Comparison of ENCODE assay signal across 8 cellular contexts in the genomic region with DNA sequence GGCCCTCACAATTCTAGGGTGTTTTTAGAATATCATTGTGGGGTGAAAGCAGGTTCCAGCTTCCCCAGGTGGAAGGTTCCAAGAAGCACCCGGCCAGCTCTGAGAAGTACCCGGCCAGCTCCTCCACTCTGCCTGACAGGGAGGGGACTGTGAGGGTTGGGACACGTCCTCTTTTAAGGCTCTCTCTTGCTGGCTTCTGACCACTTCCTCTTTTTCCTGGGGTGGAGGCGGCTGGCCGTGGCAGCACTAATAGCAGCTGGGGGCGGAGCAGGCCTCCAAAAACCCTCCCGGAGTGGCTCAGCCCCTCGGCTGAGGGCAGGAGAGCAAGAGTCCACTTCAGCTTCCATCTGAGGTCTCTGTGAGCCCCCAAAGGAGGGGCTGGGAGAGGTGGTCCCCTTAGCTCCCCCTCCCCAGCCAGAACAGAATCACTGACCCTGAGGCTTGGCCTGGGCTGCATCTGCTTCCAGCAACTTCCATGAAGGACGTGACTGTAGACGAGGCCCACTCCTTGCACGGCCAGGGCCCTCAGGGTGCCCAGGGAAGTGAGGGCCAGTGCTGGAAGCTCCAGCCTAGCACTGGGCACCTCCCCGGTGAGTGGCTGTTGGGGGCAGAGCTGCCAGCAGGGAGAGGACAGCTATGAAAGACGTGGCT. TPM values are rescaled to one million over a fixed set of nuclear protein-coding genes. Genes with fewer than 3 reads are reported as not detected.
A peak's percentile ranks its signal among the peaks of the same experiment; 100 is the strongest.
DNase-seq lines count a peak whose midpoint lies in the region; ATAC-seq, FAIRE-seq and TF ChIP-seq lines count a peak whose summit lies in the region.

No MANE protein-coding gene starts in this region.

- intact Hi-C loops in psoas muscle (cut with DNase I), result no loop called here

- H3K27me3 Mint-ChIP-seq in endodermal cell (ENCODE audit: insufficient read depth), result no peaks in the 10 kb centered on the region

- TF ChIP-seq CTCF in endodermal cell (conservative IDR thresholded peaks at IDR 0.05) (no peak), psoas muscle (IDR thresholded peaks at IDR 0.05) (no peak)

- no peaks in the 10 kb centered on the region for H3K36me3 Mint-ChIP-seq in endodermal cell (ENCODE audit: low read depth)

- TF ChIP-seq POLR2A in H54 (IDR thresholded peaks at IDR 0.05; ENCODE audit: low read depth, low read length), result peak; percentile 20; the same call in 1 of the 2 replicates

- H3K9me3 ChIP-seq in endodermal cell (ENCODE audit: control insufficient read depth, low read length) (no peaks in the 10 kb centered on the region), psoas muscle (no peaks in the 10 kb centered on the region)

- 81 to 86% methylated on average over 2 to 13 of the region's 13 CpGs for WGBS in endodermal cell (ENCODE audit: insufficient coverage in 1 of 2, insufficient read length in 1 of 2), 2 experiments
- WGBS in psoas muscle, 3 donors, result 51 to 53% (median 52%) methylated on average over 12 to 13 of the region's 13 CpGs

- H3K9me3 Mint-ChIP-seq in endodermal cell, result no peaks in the 10 kb centered on the region

- H3K27ac ChIP-seq in endodermal cell (ENCODE audit: low read depth, low read length) (no peak overlapping the region), psoas muscle (no peak overlapping the region)

- FAIRE-seq in H54 (lab: Jason Lieb, UNC), result no peak

- H3K4me3 ChIP-seq in endodermal cell (ENCODE audit: low read length) (no peak overlapping the region), psoas muscle (no peak overlapping the region)

- no peak overlapping the region for H3K4me3 Mint-ChIP-seq in endodermal cell

- no peaks in the 10 kb centered on the region for H3K27me3 ChIP-seq in endodermal cell (ENCODE audit: control insufficient read depth, insufficient read depth, low read length, poor library complexity, severe bottlenecking)
- H3K27me3 ChIP-seq in psoas muscle (ENCODE audit: insufficient read depth in 3 of 3, low read length in 2 of 3), result no peaks in the 10 kb centered on the region

- ATAC-seq in GM18502 (IDR thresholded peaks at IDR 0.05; ENCODE audit: poor library complexity, unreplicated experiment) (peak; percentile 91), psoas muscle (peak in 2 of 4 donors; percentile 42 to 43)

- H3K36me3 ChIP-seq in endodermal cell (ENCODE audit: control insufficient read depth, insufficient read depth, low read length) (no peaks in the 10 kb centered on the region), psoas muscle (ENCODE audit: insufficient read depth in 1 of 2, low read depth in 1 of 2) (no peaks in the 10 kb centered on the region)

- H3K27ac Mint-ChIP-seq in endodermal cell, result no peak overlapping the region

- no peak overlapping the region for H3K9ac ChIP-seq in endodermal cell (ENCODE audit: extremely low read depth, low read length, poor library complexity, severe bottlenecking)

- peaks cover 4% of the 10 kb centered on the region for H3K4me1 Mint-ChIP-seq in endodermal cell

- H3K4me1 ChIP-seq in endodermal cell (ENCODE audit: control insufficient read depth, insufficient read depth, low read length) (no peaks in the 10 kb centered on the region), psoas muscle (no peaks in the 10 kb centered on the region)

- DNase-seq in H54 (ENCODE audit: insufficient read length, low spot score), result no peak
- DNase-seq in LHCN-M2 (ENCODE audit: low read depth), result peak; percentile 9
- peak; percentile 63 for DNase-seq in endodermal cell
- peak; percentile 40 to 71 for DNase-seq in psoas muscle
- no peak for DNase-seq in NCI-H774 (lab: John Stamatoyannopoulos, UW)
- no peak for DNase-seq in NCI-H2107 (lab: John Stamatoyannopoulos, UW)
- no peak for DNase-seq in HCEC 1CT

RNA-seq across cellular contexts. Expression of a gene that starts 26.7 kb away (rescaled TPM):
- total RNA-seq in LHCN-M2 (2014; rRNA removed) (0.06 and 0.17 TPM in 2 replicates), endodermal cell (10 to 100 TPM; 34.7 to 48.4 TPM), psoas muscle (1 to 10 TPM; 2.5 to 4.8 (median 3.0) TPM)
- polyA plus RNA-seq in LHCN-M2 (2012), result 0.52 TPM
- 3.7 TPM for polyA plus RNA-seq in endodermal cell (2013, experiment 1 of 2)
- polyA plus RNA-seq in endodermal cell (2013, experiment 2 of 2), result 3.9 TPM
- polyA plus RNA-seq in psoas muscle, result 1 to 10 TPM in 2 of 3 donors, under 1 TPM in 1; 0.96 to 1.2 (median 1.1) TPM

Comparison
In these comparisons a context has a peak if more than half of its experiments do, and no peak if none do; other contexts are left out.
1. DNase-seq: peak in LHCN-M2 (single experiment), endodermal cell (single experiment) and psoas muscle (2 of 2); none in H54 (single experiment), NCI-H774 (single experiment), NCI-H2107 (single experiment) and HCEC 1CT (single experiment).
2. RNA of a gene that starts 26.7 kb away (total RNA-seq): 34.7 to 48.4 TPM in endodermal cell; 2.5 to 4.8 TPM in psoas muscle and 0.06 to 0.17 TPM in LHCN-M2; every median in the first group is over 4 times any median in the second.